Comparison of ENCODE assay signal across 8 cellular contexts in the genomic region with DNA sequence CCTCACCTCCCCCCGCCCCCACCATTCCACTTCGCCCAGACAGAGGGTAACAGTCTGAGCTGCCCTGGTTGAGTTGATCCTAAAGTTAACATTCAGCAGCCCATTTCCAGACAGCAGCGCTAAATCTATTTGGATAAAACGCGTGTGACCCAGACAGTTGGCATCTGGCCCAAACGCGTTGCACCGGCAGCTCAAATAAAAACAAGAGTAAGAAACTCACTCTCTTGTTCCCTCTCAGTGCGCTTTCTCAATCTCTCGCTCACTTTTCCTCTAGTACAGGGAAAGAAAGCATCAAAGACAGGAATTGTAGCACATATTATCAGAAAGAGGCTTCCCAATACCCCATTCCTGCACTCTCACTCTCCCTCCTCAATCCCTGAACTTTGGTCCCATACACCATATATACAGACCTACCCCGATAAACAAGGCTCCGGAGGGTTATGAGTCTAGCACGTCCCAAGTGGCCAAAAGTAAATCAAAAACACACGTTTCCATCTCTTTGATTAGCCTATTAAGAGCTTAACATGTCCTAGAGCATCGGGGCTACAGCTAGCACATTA. TPM values are rescaled to one million over a fixed set of nuclear protein-coding genes. Genes with fewer than 3 reads are reported as not detected.
DNase-seq lines count a peak whose midpoint lies in the region; ATAC-seq and TF ChIP-seq lines count a peak whose summit lies in the region.

No MANE protein-coding gene starts in this region.

- H3K4me3 Mint-ChIP-seq in Calu3 (ENCODE audit: low read depth, unreplicated experiment): no peak overlapping the region

- H3K27ac ChIP-seq in neural cell (ENCODE audit: low read length): no peak overlapping the region

- no peaks in the 10 kb centered on the region for H3K4me1 Mint-ChIP-seq in Calu3 (ENCODE audit: low read depth, unreplicated experiment)

- H2AFZ ChIP-seq in neural cell (ENCODE audit: low read depth, low read length): no peak overlapping the region

- H3K4me2 ChIP-seq in neural cell (ENCODE audit: low read length): no peak overlapping the region

- no peaks in the 10 kb centered on the region for H3K9me2 ChIP-seq in neural cell (ENCODE audit: insufficient read depth, low read length)

- H4K20me1 ChIP-seq in neural cell (ENCODE audit: insufficient read depth): no peaks in the 10 kb centered on the region

- no peaks in the 10 kb centered on the region for H3F3A ChIP-seq in neural cell (ENCODE audit: insufficient read depth, low read length, poor library complexity, severe bottlenecking)

- DNase-seq in Calu3 (peak; percentile 21), NCI-H226 (peak; percentile 12), activated T-cell treated with anti-CD3 and anti-CD28 coated beads for 24 hours (ENCODE audit: low read depth) (peak; percentile 4), fibroblast of villous mesenchyme (ENCODE audit: low read depth) (peak; percentile 97)

- no peaks in the 10 kb centered on the region for H3K9me3 Mint-ChIP-seq in Calu3 (ENCODE audit: low read depth, unreplicated experiment)

- TF ChIP-seq RAD21 in neural cell (conservative IDR thresholded peaks at IDR 0.05): no peak

- ATAC-seq in GM21723 (IDR thresholded peaks at IDR 0.05; ENCODE audit: unreplicated experiment) (peak; percentile 35), GM19023 (IDR thresholded peaks at IDR 0.05; ENCODE audit: unreplicated experiment) (no peak), HG02798 (IDR thresholded peaks at IDR 0.05; ENCODE audit: poor library complexity, unreplicated experiment) (no peak)

- no peaks in the 10 kb centered on the region for H3K9me3 ChIP-seq in neural cell (ENCODE audit: low read length)

- intact Hi-C loops in Calu3 (cut with micrococcal nuclease; ENCODE audit: unreplicated experiment): loop anchor here (5.0 kb wide), 4 partner anchors 263 to 688 kb away; no protein-coding TSS in a partner anchor

- CTCF ChIA-PET in Calu3 (lab: Charles Lee): interaction anchor here (0.6 to 1.3 kb wide), 3 partner anchors 54 to 1175 kb away, joined by 3 to 5 read pairs (median 4); no protein-coding TSS in a partner anchor

- H3K36me3 Mint-ChIP-seq in Calu3 (ENCODE audit: insufficient read depth, unreplicated experiment): peaks cover 23% of the 10 kb centered on the region

- BruUV-seq in Calu3 (replicated peaks; lab: Mats Ljungman, UMichigan): no TSS peak

- H3K36me3 ChIP-seq in neural cell (ENCODE audit: insufficient read depth, low read length): no peaks in the 10 kb centered on the region

- H3K4me3 ChIP-seq in fibroblast of villous mesenchyme (ENCODE audit: low read depth, low read length): peak overlapping the region; percentile 76
- peak overlapping the region; percentile 39 for H3K4me3 ChIP-seq in neural cell (ENCODE audit: low read length)

- H3K9ac ChIP-seq in neural cell (ENCODE audit: low read length): no peak overlapping the region

- H3K27me3 ChIP-seq in neural cell (ENCODE audit: insufficient read depth, low read depth, low read length): peaks cover 3% of the 10 kb centered on the region

- no peaks in the 10 kb centered on the region for H3K27me3 Mint-ChIP-seq in Calu3 (ENCODE audit: unreplicated experiment)

- no peak overlapping the region for H3K27ac Mint-ChIP-seq in Calu3 (ENCODE audit: unreplicated experiment)

- TF ChIP-seq CTCF in Calu3 (IDR thresholded peaks at IDR 0.05; ENCODE audit: unreplicated experiment): no peak
- TF ChIP-seq CTCF in fibroblast of villous mesenchyme (IDR thresholded peaks at IDR 0.05; ENCODE audit: insufficient read depth, low read depth, low read length): peak; percentile 2
- TF ChIP-seq CTCF in neural cell (IDR thresholded peaks at IDR 0.05; ENCODE audit: poor library complexity, severe bottlenecking): no peak

- no peak for TF ChIP-seq EP300 in neural cell (conservative IDR thresholded peaks at IDR 0.05; ENCODE audit: poor library complexity, severe bottlenecking)

- peaks cover 4% of the 10 kb centered on the region for H3K79me2 ChIP-seq in neural cell (replicated peaks; ENCODE audit: insufficient read depth, low read length)

TF ChIP-seq in neural cell, 6 proteins besides CTCF, POLR2A, EP300 and RAD21:
- no peak for TF ChIP-seq POLR2AphosphoS5 (IDR thresholded peaks at IDR 0.05)
- no peak for TF ChIP-seq MXI1 (conservative IDR thresholded peaks at IDR 0.05; ENCODE audit: poor library complexity, severe bottlenecking)
- no peak for TF ChIP-seq SMC3 (conservative IDR thresholded peaks at IDR 0.05; ENCODE audit: poor library complexity)
- TF ChIP-seq, protein P1, sequence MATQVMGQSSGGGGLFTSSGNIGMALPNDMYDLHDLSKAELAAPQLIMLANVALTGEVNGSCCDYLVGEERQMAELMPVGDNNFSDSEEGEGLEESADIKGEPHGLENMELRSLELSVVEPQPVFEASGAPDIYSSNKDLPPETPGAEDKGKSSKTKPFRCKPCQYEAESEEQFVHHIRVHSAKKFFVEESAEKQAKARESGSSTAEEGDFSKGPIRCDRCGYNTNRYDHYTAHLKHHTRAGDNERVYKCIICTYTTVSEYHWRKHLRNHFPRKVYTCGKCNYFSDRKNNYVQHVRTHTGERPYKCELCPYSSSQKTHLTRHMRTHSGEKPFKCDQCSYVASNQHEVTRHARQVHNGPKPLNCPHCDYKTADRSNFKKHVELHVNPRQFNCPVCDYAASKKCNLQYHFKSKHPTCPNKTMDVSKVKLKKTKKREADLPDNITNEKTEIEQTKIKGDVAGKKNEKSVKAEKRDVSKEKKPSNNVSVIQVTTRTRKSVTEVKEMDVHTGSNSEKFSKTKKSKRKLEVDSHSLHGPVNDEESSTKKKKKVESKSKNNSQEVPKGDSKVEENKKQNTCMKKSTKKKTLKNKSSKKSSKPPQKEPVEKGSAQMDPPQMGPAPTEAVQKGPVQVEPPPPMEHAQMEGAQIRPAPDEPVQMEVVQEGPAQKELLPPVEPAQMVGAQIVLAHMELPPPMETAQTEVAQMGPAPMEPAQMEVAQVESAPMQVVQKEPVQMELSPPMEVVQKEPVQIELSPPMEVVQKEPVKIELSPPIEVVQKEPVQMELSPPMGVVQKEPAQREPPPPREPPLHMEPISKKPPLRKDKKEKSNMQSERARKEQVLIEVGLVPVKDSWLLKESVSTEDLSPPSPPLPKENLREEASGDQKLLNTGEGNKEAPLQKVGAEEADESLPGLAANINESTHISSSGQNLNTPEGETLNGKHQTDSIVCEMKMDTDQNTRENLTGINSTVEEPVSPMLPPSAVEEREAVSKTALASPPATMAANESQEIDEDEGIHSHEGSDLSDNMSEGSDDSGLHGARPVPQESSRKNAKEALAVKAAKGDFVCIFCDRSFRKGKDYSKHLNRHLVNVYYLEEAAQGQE (IDR thresholded peaks at IDR 0.05; ENCODE audit: borderline replicate concordance): no peak
- TF ChIP-seq EZH2 (IDR thresholded peaks at IDR 0.05; ENCODE audit: borderline replicate concordance, insufficient read depth, low read length, poor library complexity, severe bottlenecking): no peak
- no peak for TF ChIP-seq TAF1 (IDR thresholded peaks at IDR 0.05; ENCODE audit: low read depth)

RNA-seq across cellular contexts. Expression of gene ADAMTS6, which starts 1.3 kb away (rescaled TPM):
- 0.86 and 1.2 TPM in 2 replicates for total RNA-seq in Calu3 (2022)
- total RNA-seq in fibroblast of villous mesenchyme: 95.9 and 121 TPM in 2 replicates
- 0.46 and 0.58 TPM in 2 replicates for polyA plus RNA-seq in neural cell
- polyA minus RNA-seq in neural cell: 13.6 and 14.2 TPM in 2 replicates

Comparison
In these comparisons a context has a peak if more than half of its experiments do, and no peak if none do; other contexts are left out.
1. DNase-seq: peak in every context shown above with its lines; median percentile 97 in fibroblast of villous mesenchyme; 21 in Calu3; 12 in NCI-H226; 4 in activated T-cell treated with anti-CD3 and anti-CD28 coated beads for 24 hours.
2. RNA of gene ADAMTS6, which starts 1.3 kb away (total RNA-seq): 95.9 to 121 TPM in fibroblast of villous mesenchyme; 0.86 to 1.2 TPM in Calu3; every median in the first group is over 10 times any median in the second.